ENCODE assay signal across 26 cellular contexts in genomic region chr6:363909-364308, GRCh38. TPM values are rescaled to one million over a fixed set of nuclear protein-coding genes. Genes with fewer than 3 reads are reported as not detected.
"Had no signal": no experiment of that assay in that cellular context is flagged by ENCODE, and none has a peak within 500 bp of the region (broad histone marks: within the 10 kb centered on the region; RNA-seq: fewer than 3 reads in every experiment).

No MANE protein-coding gene starts in this region.

- H3K36me3 ChIP-seq: upper lobe of left lung, WERI-Rb-1 had no signal

- H3K4me1 ChIP-seq: testis, upper lobe of left lung had no signal

- H3K27ac ChIP-seq: dorsolateral prefrontal cortex, hepatocyte, testis, upper lobe of left lung, WERI-Rb-1 had no signal

- FAIRE-seq: colon, endothelial cell of umbilical vein, TTC549 had no signal

- H3K4me3 ChIP-seq: dorsolateral prefrontal cortex, hepatocyte, mucosa of descending colon, smooth muscle cell, testis, upper lobe of left lung had no signal

- DNase-seq: activated CD4-positive, alpha-beta T cell treated with anti-CD3 and anti-CD28 coated beads, Interleukin-2, amount 10 ng/mL, durations not matched to agents 7 days and 5 days; activated CD4-positive, CD25-positive, alpha-beta regulatory T cell treated with anti-CD3 and anti-CD28 coated beads, Interleukin-2, amount 50 U/mL, for 72 hours; activated CD8-positive, alpha-beta T cell treated with anti-CD3 and anti-CD28 coated beads for 36 hours; activated gamma-delta T cell; activated naive CD4-positive, alpha-beta T cell treated with anti-CD3 and anti-CD28 coated beads, Interleukin-2, amount 50 U/mL, for 16 hours; anterior cingulate cortex; caudate nucleus; effector memory CD8-positive, alpha-beta T cell; foreskin melanocyte; glutamatergic neuron; mesenchymal stem cell; naive B cell; occipital lobe; stimulated activated CD4-positive, alpha-beta T cell treated with anti-CD3 and anti-CD28 coated beads, Interleukin-15, amount 100 ng/mL, for 24 hours; stimulated activated naive CD4-positive, alpha-beta T cell; T-helper 1 cell; testis; upper lobe of left lung; WERI-Rb-1 had no signal

- H3K27me3 ChIP-seq: testis, upper lobe of left lung had no signal

- H3K9me3 ChIP-seq: testis had no signal

RNA-seq across cellular contexts. Expression of gene IRF4, which starts 27.6 kb away (rescaled TPM):
- total RNA-seq: endothelial cell of umbilical vein had no signal
- polyA plus RNA-seq: endothelial cell of umbilical vein, smooth muscle cell had no signal
